8 cellular contexts compared by ENCODE assay signal in genomic region chr11:115869780-115870431, GRCh38.
DNase-seq lines count a peak whose midpoint lies in the region; ATAC-seq and TF ChIP-seq lines count a peak whose summit lies in the region.

No MANE protein-coding gene starts in this region.

- WGBS in neuronal stem cell (ENCODE audit: extremely low coverage in 2 of 2, insufficient read length in 2 of 2, insufficient replicate concordance in 1 of 2), 2 donors, result no CpG with 5 or more reads among the region's 5 CpGs

- no peaks in the 10 kb centered on the region for H3K36me3 Mint-ChIP-seq in activated T-helper 1 cell treated with anti-CD3 and anti-CD28 coated beads, Interleukin-12 subunit alpha, Interleukin-12 subunit beta, Interleukin-2, Interleukin-4 antibody, amounts not matched to agents 30 ng/mL and 10 ng/mL and 1 ng/mL, durations not matched to agents 14 hours and 24 hours and 36 hours (ENCODE audit: low read depth)

- H2AK5ac ChIP-seq in neuronal stem cell (ENCODE audit: low read depth, low read length), result peak overlapping the region; percentile 95

- no peak overlapping the region for H2AFZ ChIP-seq in neuronal stem cell (ENCODE audit: low read length)

- H2BK5ac ChIP-seq in neuronal stem cell (ENCODE audit: low read length), result peak overlapping the region; percentile 62

- no peak overlapping the region for H3K4me3 ChIP-seq in neuronal stem cell (ENCODE audit: low read length in 2 of 2)

- peak overlapping the region; percentile 62 for H3K18ac ChIP-seq in neuronal stem cell (ENCODE audit: low read length)

- no peaks in the 10 kb centered on the region for H3K36me3 ChIP-seq in neuronal stem cell (replicated peaks in 1 of 2; ENCODE audit: control insufficient read depth in 2 of 2, insufficient read depth in 2 of 2, low read length in 2 of 2)

- peaks cover 0 to 3% of the 10 kb centered on the region in 2 donors for H3K4me1 ChIP-seq in neuronal stem cell (ENCODE audit: control insufficient read depth in 2 of 2, insufficient read depth in 1 of 2, low read depth in 1 of 2, low read length in 2 of 2)

- H3K4me2 ChIP-seq in neuronal stem cell (ENCODE audit: insufficient read depth, low read length, poor library complexity, severe bottlenecking), result no peak overlapping the region

- H3K4me3 Mint-ChIP-seq in activated T-helper 1 cell treated with anti-CD3 and anti-CD28 coated beads, Interleukin-12 subunit alpha, Interleukin-12 subunit beta, Interleukin-2, Interleukin-4 antibody, amounts not matched to agents 30 ng/mL and 10 ng/mL and 1 ng/mL, durations not matched to agents 14 hours and 24 hours and 36 hours, result no peak overlapping the region

- H3K27me3 ChIP-seq in neuronal stem cell (ENCODE audit: control insufficient read depth in 3 of 3, insufficient read depth in 3 of 3, low read depth in 1 of 3, low read length in 3 of 3), result no peaks in the 10 kb centered on the region

- no peak overlapping the region for H3K4ac ChIP-seq in neuronal stem cell (ENCODE audit: low read length)

- no peak overlapping the region for H3K27ac ChIP-seq in neuronal stem cell (replicated peaks; ENCODE audit: low read length)

- no peak overlapping the region for H3K9ac ChIP-seq in neuronal stem cell (ENCODE audit: low read depth, low read length, poor library complexity)

- H3K23ac ChIP-seq in neuronal stem cell (ENCODE audit: low read depth, low read length, poor library complexity), result no peak overlapping the region

- peak overlapping the region; percentile 87 for H2BK15ac ChIP-seq in neuronal stem cell (ENCODE audit: low read length)

- intact Hi-C loops in activated T-helper 1 cell treated with anti-CD3 and anti-CD28 coated beads, Interleukin-12 subunit alpha, Interleukin-12 subunit beta, Interleukin-2, Interleukin-4 antibody, amounts not matched to agents 30 ng/mL and 10 ng/mL and 1 ng/mL, durations not matched to agents 14 hours and 24 hours and 36 hours (cut with micrococcal nuclease), result no loop called here

- DNase-seq in ACHN, result peak; percentile 41
- DNase-seq in GM13976 (ENCODE audit: low spot score), result peak; percentile 66
- peak; percentile 58 for DNase-seq in NCI-H1694 (lab: John Stamatoyannopoulos, UW)
- DNase-seq in astrocyte of the hippocampus (ENCODE audit: low read depth, low spot score), result peak; percentile 58
- DNase-seq in neuronal stem cell (ENCODE audit: low spot score), result no peak
- DNase-seq in NCI-H2227 treated with DMSO at 0.1 percent for 48 hours (lab: John Stamatoyannopoulos, UW), result no peak
- DNase-seq in activated T-helper 1 cell treated with anti-CD3 and anti-CD28 coated beads, Interleukin-12 subunit alpha, Interleukin-12 subunit beta, Interleukin-2, Interleukin-4 antibody, amounts not matched to agents 30 ng/mL and 10 ng/mL and 1 ng/mL, durations not matched to agents 14 hours and 24 hours and 36 hours (ENCODE audit: low spot score), result no peak

- no peaks in the 10 kb centered on the region for H3K79me1 ChIP-seq in neuronal stem cell (ENCODE audit: low read depth, low read length)

- H4K91ac ChIP-seq in neuronal stem cell (ENCODE audit: low read depth, low read length, poor library complexity), result no peak overlapping the region

- peak overlapping the region; percentile 64 for H2BK120ac ChIP-seq in neuronal stem cell (ENCODE audit: low read depth, low read length)

- TF ChIP-seq CTCF in GM13976 (IDR thresholded peaks at IDR 0.05; ENCODE audit: borderline replicate concordance, control extremely low read depth, extremely low read depth, insufficient read depth, missing control alignments), result peak; percentile 83

- H3K9me3 ChIP-seq in neuronal stem cell (replicated peaks in 1 of 2; ENCODE audit: control insufficient read depth in 2 of 2, insufficient read depth in 1 of 2, low read depth in 1 of 2, low read length in 2 of 2), result peaks cover 0 to 3% of the 10 kb centered on the region in 2 donors

- H3K9me3 Mint-ChIP-seq in activated T-helper 1 cell treated with anti-CD3 and anti-CD28 coated beads, Interleukin-12 subunit alpha, Interleukin-12 subunit beta, Interleukin-2, Interleukin-4 antibody, amounts not matched to agents 30 ng/mL and 10 ng/mL and 1 ng/mL, durations not matched to agents 14 hours and 24 hours and 36 hours, result no peaks in the 10 kb centered on the region

- in situ Hi-C loops in ACHN (cut with HindIII; ENCODE audit: low pct_ligation_motif_present, low pct_unique_long_range_greater_than_20kb, low sequenced_read_pairs), result no loop called here
- in situ Hi-C loops in GM13976 (cut with MboI; ENCODE audit: low sequenced_read_pairs, unreplicated experiment), result no loop called here

- H4K8ac ChIP-seq in neuronal stem cell (ENCODE audit: low read depth, low read length), result no peak overlapping the region

- H3K4me1 Mint-ChIP-seq in activated T-helper 1 cell treated with anti-CD3 and anti-CD28 coated beads, Interleukin-12 subunit alpha, Interleukin-12 subunit beta, Interleukin-2, Interleukin-4 antibody, amounts not matched to agents 30 ng/mL and 10 ng/mL and 1 ng/mL, durations not matched to agents 14 hours and 24 hours and 36 hours (ENCODE audit: low read depth), result peaks cover 5% of the 10 kb centered on the region

- no peak overlapping the region for H3K27ac Mint-ChIP-seq in activated T-helper 1 cell treated with anti-CD3 and anti-CD28 coated beads, Interleukin-12 subunit alpha, Interleukin-12 subunit beta, Interleukin-2, Interleukin-4 antibody, amounts not matched to agents 30 ng/mL and 10 ng/mL and 1 ng/mL, durations not matched to agents 14 hours and 24 hours and 36 hours

- ATAC-seq in HG02642 (IDR thresholded peaks at IDR 0.05; ENCODE audit: poor library complexity, unreplicated experiment), result peak; percentile 83

- H3K14ac ChIP-seq in neuronal stem cell (ENCODE audit: low read length), result no peak overlapping the region

- peaks cover 7% of the 10 kb centered on the region for H3K27me3 Mint-ChIP-seq in activated T-helper 1 cell treated with anti-CD3 and anti-CD28 coated beads, Interleukin-12 subunit alpha, Interleukin-12 subunit beta, Interleukin-2, Interleukin-4 antibody, amounts not matched to agents 30 ng/mL and 10 ng/mL and 1 ng/mL, durations not matched to agents 14 hours and 24 hours and 36 hours (ENCODE audit: insufficient read depth)

- no peak overlapping the region for H2BK12ac ChIP-seq in neuronal stem cell (ENCODE audit: low read length)

Comparison
In these comparisons a context has a peak if more than half of its experiments do, and no peak if none do; other contexts are left out.
1. DNase-seq: peak in ACHN (single experiment), GM13976 (single experiment), NCI-H1694 (single experiment) and astrocyte of the hippocampus (single experiment); none in neuronal stem cell (single experiment), NCI-H2227 treated with DMSO at 0.1 percent for 48 hours (single experiment) and activated T-helper 1 cell treated with anti-CD3 and anti-CD28 coated beads, Interleukin-12 subunit alpha, Interleukin-12 subunit beta, Interleukin-2, Interleukin-4 antibody, amounts not matched to agents 30 ng/mL and 10 ng/mL and 1 ng/mL, durations not matched to agents 14 hours and 24 hours and 36 hours (single experiment).